In the genomic region with DNA sequence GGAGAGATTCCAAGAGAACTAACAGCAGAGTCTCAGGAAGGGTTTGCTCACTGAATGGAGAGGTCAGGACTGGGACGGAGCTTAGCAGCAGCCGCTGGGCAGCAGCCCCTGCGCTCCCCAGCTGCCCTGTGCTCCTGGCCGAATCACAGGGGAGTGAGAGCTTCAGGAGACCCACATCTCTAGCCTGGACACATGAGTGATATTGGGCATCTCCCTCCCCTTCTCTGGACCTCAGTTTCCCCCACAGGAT, we compare ENCODE assay signal across 9 cellular contexts. TPM values are rescaled to one million over a fixed set of nuclear protein-coding genes. Genes with fewer than 3 reads are reported as not detected.
A peak's percentile ranks its signal among the peaks of the same experiment; 100 is the strongest.
DNase-seq lines count a peak whose midpoint lies in the region; ATAC-seq and TF ChIP-seq lines count a peak whose summit lies in the region.
"Had no signal": no experiment of that assay in that cellular context is flagged by ENCODE, and none has a peak within 500 bp of the region (broad histone marks: within the 10 kb centered on the region; RNA-seq: fewer than 3 reads in every experiment).

No MANE protein-coding gene starts in this region.

- H3K36me3 Mint-ChIP-seq in endothelial cell (ENCODE audit: low read depth, unreplicated experiment) (no peaks in the 10 kb centered on the region), nephron progenitor cell (ENCODE audit: low read depth) (no peaks in the 10 kb centered on the region)

- TF ChIP-seq CTCF in endothelial cell (IDR thresholded peaks at IDR 0.05; ENCODE audit: unreplicated experiment) (no peak), nephron progenitor cell (IDR thresholded peaks at IDR 0.05) (no peak)

- H3K27me3 ChIP-seq in NT2/D1 (ENCODE audit: insufficient read depth, insufficient read length): peaks cover 33% of the 10 kb centered on the region

- H3K27me3 Mint-ChIP-seq in endothelial cell (ENCODE audit: unreplicated experiment): peaks cover 4% of the 10 kb centered on the region
- H3K27me3 Mint-ChIP-seq in nephron progenitor cell (ENCODE audit: low read depth, poor library complexity): peaks cover 37% of the 10 kb centered on the region

- peaks cover 8% of the 10 kb centered on the region; the same call in 1 of the 2 replicates for H3K9me3 ChIP-seq in NT2/D1 (ENCODE audit: insufficient read depth, low read length)

- ATAC-seq in HG03139 (IDR thresholded peaks at IDR 0.05; ENCODE audit: unreplicated experiment): no peak

- H3K4me1 Mint-ChIP-seq in endothelial cell (ENCODE audit: unreplicated experiment) (peaks cover 14% of the 10 kb centered on the region), nephron progenitor cell (peaks cover 26% of the 10 kb centered on the region)

- no peak overlapping the region for H3K27ac Mint-ChIP-seq in endothelial cell (ENCODE audit: unreplicated experiment)
- no peak overlapping the region for H3K27ac Mint-ChIP-seq in nephron progenitor cell

- H3K4me3 Mint-ChIP-seq in endothelial cell (ENCODE audit: unreplicated experiment): peak overlapping the region; percentile 82
- H3K4me3 Mint-ChIP-seq in nephron progenitor cell: peak overlapping the region; percentile 78

- H3K9me3 Mint-ChIP-seq in endothelial cell (ENCODE audit: unreplicated experiment): no peaks in the 10 kb centered on the region
- peaks cover 11% of the 10 kb centered on the region for H3K9me3 Mint-ChIP-seq in nephron progenitor cell

- peak overlapping the region; percentile 59 for H3K9ac ChIP-seq in NT2/D1 (ENCODE audit: insufficient read length, low read depth)

- peak overlapping the region; percentile 41 for H3K4me3 ChIP-seq in NT2/D1 (ENCODE audit: insufficient read length, low read depth)

- H3K4me1 ChIP-seq in NT2/D1 (ENCODE audit: insufficient read depth, insufficient read length): no peaks in the 10 kb centered on the region

- peak; percentile 14 for DNase-seq in AG20443 (ENCODE audit: low spot score)
- DNase-seq in NT2/D1 (ENCODE audit: low read depth, low spot score): no peak
- DNase-seq in endothelial cell (ENCODE audit: low spot score): no peak
- DNase-seq in nephron progenitor cell: no peak
- DNase-seq in SW480 (ENCODE audit: low spot score): no peak
- DNase-seq in COR-L47 (lab: John Stamatoyannopoulos, UW): no peak
- DNase-seq in SK-N-DZ (ENCODE audit: low spot score): no peak

- no peaks in the 10 kb centered on the region for H3K36me3 ChIP-seq in NT2/D1 (ENCODE audit: insufficient read depth, insufficient read length, low read length)

RNA-seq across cellular contexts. Expression of gene MATN3, which starts 0.5 kb away (rescaled TPM):
- 8.9 TPM for total RNA-seq in endothelial cell (ENCODE audit: unreplicated experiment)
- 1.6 and 2.1 TPM in 2 replicates for polyA plus RNA-seq in SK-N-DZ (2014; cell fraction: cytosol; rRNA removed)
- polyA plus RNA-seq in SK-N-DZ (2014; cell fraction: nucleus; rRNA removed): 1.8 and 3.2 TPM in 2 replicates
- total RNA-seq: OCI-LY7 had no signal

RNA-seq across cellular contexts. Expression of gene WDR35, which starts 22.1 kb away (rescaled TPM):
- 10.3 TPM for total RNA-seq in endothelial cell (ENCODE audit: unreplicated experiment)
- 9.7 and 13.0 TPM in 2 replicates for polyA plus RNA-seq in SK-N-DZ (2014; cell fraction: cytosol; rRNA removed)
- 27.6 and 38.5 TPM in 2 replicates for polyA plus RNA-seq in SK-N-DZ (2014; cell fraction: nucleus; rRNA removed)

RNA-seq across cellular contexts. Expression of gene LAPTM4A, which starts 39.5 kb away (rescaled TPM):
- total RNA-seq in endothelial cell (ENCODE audit: unreplicated experiment): 264 TPM
- polyA plus RNA-seq in SK-N-DZ (2014; cell fraction: cytosol; rRNA removed): 49.3 and 50.3 TPM in 2 replicates
- polyA plus RNA-seq in SK-N-DZ (2014; cell fraction: nucleus; rRNA removed): 24.4 and 25.4 TPM in 2 replicates
